Comparison of ENCODE assay signal across 7 cellular contexts in genomic region chr13:61988810-61989209, GRCh38.
"Had no signal": no experiment of that assay in that cellular context is flagged by ENCODE, and none has a peak within 500 bp of the region (broad histone marks: within the 10 kb centered on the region; RNA-seq: fewer than 3 reads in every experiment).

No MANE protein-coding gene starts in this region.

- ATAC-seq: HepG2, K562 had no signal

- FAIRE-seq: HepG2, HTR-8/SVneo, K562 had no signal

- H3K4me3 ChIP-seq: K562 had no signal

- DNase-seq: IMR-90, KBM-7, KG1 had no signal

- H3K27ac ChIP-seq: HL-60 had no signal
